27 cellular contexts compared by ENCODE assay signal in genomic region chr7:17266559-17266958, GRCh38.
"Had no signal": no experiment of that assay in that cellular context is flagged by ENCODE, and none has a peak within 500 bp of the region (broad histone marks: within the 10 kb centered on the region; RNA-seq: fewer than 3 reads in every experiment).

No MANE protein-coding gene starts in this region.

- H3K4me3 ChIP-seq: stomach, suprapubic skin, testis, thoracic aorta, thyroid gland, tibial artery, tibial nerve, transverse colon, upper lobe of left lung, upper lobe of right lung, uterus, vagina had no signal

- H3K27ac ChIP-seq: stomach, suprapubic skin, testis, thoracic aorta, thyroid gland, tibial artery, tibial nerve, transverse colon, upper lobe of left lung, upper lobe of right lung, uterus, vagina had no signal

- H3K27me3 ChIP-seq: stomach, suprapubic skin, testis, thyroid gland, tibial artery, tibial nerve, transverse colon, upper lobe of left lung, upper lobe of right lung, uterus, vagina had no signal

- H3K36me3 ChIP-seq: stomach, suprapubic skin, thoracic aorta, thyroid gland, tibial artery, tibial nerve, transverse colon, upper lobe of left lung, upper lobe of right lung, uterus, vagina had no signal

- H3K9me3 ChIP-seq: testis, thyroid gland had no signal

- FAIRE-seq: urothelium cell line had no signal

- ATAC-seq: stimulated activated effector memory CD8-positive, alpha-beta T cell treated with anti-CD3 and anti-CD28 coated beads, Interleukin-12 subunit alpha, Interleukin-12 subunit beta, amount 100 ng/mL, for 72 hours; stimulated activated memory B cell treated with anti-CD40 and anti-IgM and Interleukin-4, amounts not matched to agents 10 μg/mL and 1 μg/mL and 100 μg/mL, for 72 hours; stimulated activated naive B cell treated with anti-CD40 and anti-IgM and Interleukin-4, amounts not matched to agents 10 μg/mL and 1 μg/mL and 100 μg/mL, for 72 hours; stimulated activated naive CD8-positive, alpha-beta T cell treated with anti-CD3 and anti-CD28 coated beads, Interleukin-15, amount 100 ng/mL, for 72 hours; stimulated activated naive CD8-positive, alpha-beta T cell treated with anti-CD3 and anti-CD28 coated beads, Interleukin-15, Interleukin-2, amounts not matched to agents 100 U/mL and 50 U/mL, for 24 hours; upper lobe of right lung had no signal

- DNase-seq: stimulated activated CD4-positive, alpha-beta T cell treated with anti-CD3 and anti-CD28 coated beads, Interleukin-2, amount 100 ng/mL, for 48 hours; stimulated activated CD4-positive, alpha-beta T cell treated with anti-CD3 and anti-CD28 coated beads, Interleukin-4, amount 100 ng/mL, for 1 hour; stimulated activated CD4-positive, alpha-beta T cell treated with anti-CD3 and anti-CD28 coated beads, Interleukin-4, amount 100 ng/mL, for 24 hours; stimulated activated CD4-positive, alpha-beta T cell treated with anti-CD3 and anti-CD28 coated beads, Interleukin-4, amount 100 ng/mL, for 4 hours; stimulated activated CD8-positive, alpha-beta memory T cell treated with anti-CD3 and anti-CD28 coated beads, Interleukin-4, amount 100 ng/mL, for 48 hours; stimulated activated naive B cell treated with anti-CD40 and anti-IgM and Interleukin-4, amounts not matched to agents 10 μg/mL and 1 μg/mL and 100 μg/mL, for 72 hours; stimulated activated naive CD4-positive, alpha-beta T cell; stimulated activated naive CD4-positive, alpha-beta T cell treated with Interleukin-2 at 50 U/mL for 16 hours; stimulated activated naive CD8-positive, alpha-beta T cell treated with anti-CD3 and anti-CD28 coated beads, Interleukin-15, amount 100 ng/mL, for 72 hours; stimulated activated naive CD8-positive, alpha-beta T cell treated with anti-CD3 and anti-CD28 coated beads, Interleukin-15, Interleukin-2, amounts not matched to agents 100 U/mL and 50 U/mL, for 24 hours; stomach; substantia nigra; testis; thyroid gland; tibial artery; transverse colon; trophoblast cell; upper lobe of left lung; upper lobe of right lung; uterus had no signal

- H3K4me1 ChIP-seq: stomach, suprapubic skin, testis, thyroid gland, tibial artery, tibial nerve, upper lobe of left lung, upper lobe of right lung, uterus, vagina had no signal
